ENCODE assay signal across 21 cellular contexts in genomic region chr6:134323294-134323693, GRCh38. TPM values are rescaled to one million over a fixed set of nuclear protein-coding genes. Genes with fewer than 3 reads are reported as not detected.
DNase-seq lines count a peak whose midpoint lies in the region; ATAC-seq, FAIRE-seq and TF ChIP-seq lines count a peak whose summit lies in the region.
"Had no signal": no experiment of that assay in that cellular context is flagged by ENCODE, and none has a peak within 500 bp of the region (broad histone marks: within the 10 kb centered on the region; RNA-seq: fewer than 3 reads in every experiment).

No MANE protein-coding gene starts in this region.

- TF ChIP-seq RAD21 in A549 (conservative IDR thresholded peaks at IDR 0.05 in 1 of 2, IDR thresholded peaks at IDR 0.05 in 1 of 2), result no peak
- no peak for TF ChIP-seq RAD21 in IMR-90 (IDR thresholded peaks at IDR 0.05; ENCODE audit: low read length)

- H3K4me3 ChIP-seq in A549 (no peak overlapping the region), IMR-90 (ENCODE audit: insufficient read depth, low read depth, low read length) (no peak overlapping the region), parathyroid adenoma (ENCODE audit: low read depth, low read length) (no peak overlapping the region)
- H3K4me3 ChIP-seq: BLaER1 treated with 17β-estradiol and CSF1 and Interleukin-3, amounts not matched to agents 10 nM and 100 nM had no signal

- 89% methylated on average over 1 of the region's 1 CpG for WGBS in A549 (ENCODE audit: missing lambda C conversion rate)
- no CpG with 5 or more reads among the region's 1 CpG for WGBS in IMR-90 (ENCODE audit: extremely low coverage in 2 of 2, insufficient read length in 1 of 2), 2 experiments

- H3K9ac ChIP-seq in IMR-90 (ENCODE audit: low read depth, low read length) (no peak overlapping the region), parathyroid adenoma (no peak overlapping the region)
- H3K9ac ChIP-seq: BLaER1 treated with 17β-estradiol and CSF1 and Interleukin-3, amounts not matched to agents 10 nM and 100 nM had no signal

- no peak overlapping the region for H3K4me2 ChIP-seq in A549
- H3K4me2 ChIP-seq in IMR-90 (ENCODE audit: low read depth, low read length), result no peak overlapping the region
- no peak overlapping the region for H3K4me2 ChIP-seq in parathyroid adenoma (ENCODE audit: low read length)
- H3K4me2 ChIP-seq: BLaER1 treated with 17β-estradiol and CSF1 and Interleukin-3, amounts not matched to agents 10 nM and 100 nM had no signal

- H3K4ac ChIP-seq in IMR-90 (ENCODE audit: low read depth, low read length), result no peak overlapping the region

- no peak overlapping the region for H2BK120ac ChIP-seq in IMR-90 (ENCODE audit: low read depth, low read length)

- peaks cover 8% of the 10 kb centered on the region for H3K9me3 Mint-ChIP-seq in activated T-cell treated with anti-CD3 and anti-CD28 coated beads, Interleukin-2, amount 50 U/mL, for 24 hours
- H3K9me3 Mint-ChIP-seq: CD4-positive, alpha-beta T cell had no signal

- dilution Hi-C loops in IMR-90 (cut with HindIII; ENCODE audit: low sequenced_read_pairs, unreplicated experiment), result no loop called here

- TF ChIP-seq EP300 in A549 (IDR thresholded peaks at IDR 0.05), result no peak

- H3K4me1 ChIP-seq in A549 (peaks cover 6% of the 10 kb centered on the region; the same call in 2 of the 3 replicates), IMR-90 (ENCODE audit: control insufficient read depth, insufficient read depth, low read length) (no peaks in the 10 kb centered on the region), parathyroid adenoma (peaks cover 26% of the 10 kb centered on the region)

- no peak overlapping the region for H4K5ac ChIP-seq in IMR-90 (ENCODE audit: low read depth, low read length)

- ATAC-seq in A549 (no peak), IMR-90 (ENCODE audit: low read depth) (no peak)
- ATAC-seq: CD8-positive, alpha-beta T cell had no signal

- CTCF ChIA-PET in A549 (lab: Yijun Ruan, JAX) (no interaction called here), IMR-90 (lab: Yijun Ruan, JAX) (no interaction called here)

- H3K9me1 ChIP-seq in IMR-90 (ENCODE audit: insufficient read depth, low read length), result no peaks in the 10 kb centered on the region

- no peak overlapping the region for H2AK5ac ChIP-seq in IMR-90 (ENCODE audit: low read depth, low read length)

- H3K79me2 ChIP-seq in parathyroid adenoma, result peaks cover 25% of the 10 kb centered on the region

- no peak for TF ChIP-seq POLR2A in A549 (IDR thresholded peaks at IDR 0.05; ENCODE audit: low read length)
- no peak for TF ChIP-seq POLR2A in IMR-90 (IDR thresholded peaks at IDR 0.05; ENCODE audit: low read depth, low read length)

- POLR2A ChIA-PET in A549 (lab: Yijun Ruan, JAX) (no interaction called here), IMR-90 (lab: Charles Lee; ENCODE audit: unreplicated experiment) (no interaction called here)

- H3K27me3 ChIP-seq in IMR-90 (ENCODE audit: control insufficient read depth, insufficient read depth, low read length) (no peaks in the 10 kb centered on the region), parathyroid adenoma (ENCODE audit: control insufficient read depth, insufficient read depth, low read length) (no peaks in the 10 kb centered on the region)
- H3K27me3 ChIP-seq: BLaER1 treated with 17β-estradiol and CSF1 and Interleukin-3, amounts not matched to agents 10 nM and 100 nM had no signal

- no peaks in the 10 kb centered on the region for H3K36me3 ChIP-seq in IMR-90 (ENCODE audit: control insufficient read depth, insufficient read depth, low read length)
- no peaks in the 10 kb centered on the region for H3K36me3 ChIP-seq in parathyroid adenoma (ENCODE audit: control insufficient read depth, insufficient read depth, low read length)

- H3K18ac ChIP-seq in IMR-90 (ENCODE audit: low read depth, low read length), result no peak overlapping the region

- DNase-seq in A549 (ENCODE audit: low read depth in 1 of 2, low spot score in 1 of 2), result no peak
- no peak for DNase-seq in IMR-90
- DNase-seq in occipital lobe (lab: John Stamatoyannopoulos, UW), result no peak
- no peak for DNase-seq in activated T-cell treated with anti-CD3 and anti-CD28 coated beads, Interleukin-2, amount 50 U/mL, for 24 hours
- DNase-seq: 8988T; AML-193; Caco-2; Calu3; CD4-positive, alpha-beta T cell; CD8-positive, alpha-beta T cell; DMS79 treated with DMSO at 0.1 percent for 48 hours; GF-D8 had no signal

- H4K20me1 ChIP-seq in IMR-90 (ENCODE audit: insufficient read depth, low read length), result no peaks in the 10 kb centered on the region
- H4K20me1 ChIP-seq: BLaER1 treated with 17β-estradiol and CSF1 and Interleukin-3, amounts not matched to agents 10 nM and 100 nM had no signal

- H3K27ac ChIP-seq in A549 (no peak overlapping the region), IMR-90 (ENCODE audit: insufficient read depth, low read length) (no peak overlapping the region), parathyroid adenoma (no peak overlapping the region)
- H3K27ac ChIP-seq: BLaER1 treated with 17β-estradiol and CSF1 and Interleukin-3, amounts not matched to agents 10 nM and 100 nM; C4-2B had no signal

- no peak overlapping the region for H3K4me3 Mint-ChIP-seq in activated T-cell treated with anti-CD3 and anti-CD28 coated beads, Interleukin-2, amount 50 U/mL, for 24 hours
- H3K4me3 Mint-ChIP-seq: B cell; CD4-positive, alpha-beta T cell; CD8-positive, alpha-beta T cell had no signal

- H4K8ac ChIP-seq in IMR-90 (ENCODE audit: low read depth in 2 of 2, low read length in 2 of 2), result no peak overlapping the region

- H3K9me3 ChIP-seq in A549, result peaks cover 4% of the 10 kb centered on the region; the same call in 1 of the 3 replicates
- peaks cover 5% of the 10 kb centered on the region for H3K9me3 ChIP-seq in IMR-90 (ENCODE audit: control insufficient read depth, insufficient read depth, low read length)
- no peaks in the 10 kb centered on the region for H3K9me3 ChIP-seq in parathyroid adenoma (ENCODE audit: control insufficient read depth, low read length)
- H3K9me3 ChIP-seq: Caco-2 had no signal

- BruUV-seq in IMR-90 (replicated peaks; lab: Mats Ljungman, UMichigan), result no TSS peak

- no peak overlapping the region for H2BK15ac ChIP-seq in IMR-90 (ENCODE audit: low read depth, low read length)

- H3K27ac Mint-ChIP-seq in activated T-cell treated with anti-CD3 and anti-CD28 coated beads, Interleukin-2, amount 50 U/mL, for 24 hours, result no peak overlapping the region
- H3K27ac Mint-ChIP-seq: B cell; CD4-positive, alpha-beta T cell; CD8-positive, alpha-beta T cell had no signal

- in situ Hi-C loops in IMR-90 (cut with MboI; ENCODE audit: low sequenced_read_pairs), result no loop called here

- H3K79me1 ChIP-seq in IMR-90 (ENCODE audit: low read depth in 1 of 2, low read length in 2 of 2), result no peaks in the 10 kb centered on the region

- H2BK20ac ChIP-seq in IMR-90 (ENCODE audit: low read depth, low read length), result no peak overlapping the region

- no peak for FAIRE-seq in A549 (lab: Jason Lieb, UNC)
- FAIRE-seq: A204.1, D721Med, G401.6, GM12891, GM19239 had no signal

- H4K91ac ChIP-seq in IMR-90 (ENCODE audit: insufficient read depth, low read depth, low read length), result no peak overlapping the region

- H2AFZ ChIP-seq in IMR-90 (replicated peaks; ENCODE audit: low read length, poor library complexity) (no peak overlapping the region), parathyroid adenoma (peak overlapping the region; percentile 69)

- H3K23ac ChIP-seq in IMR-90 (ENCODE audit: low read depth, low read length), result no peak overlapping the region

- H3K14ac ChIP-seq in IMR-90 (replicated peaks; ENCODE audit: low read depth, low read length), result no peak overlapping the region

- no peak overlapping the region for H2BK5ac ChIP-seq in IMR-90 (ENCODE audit: low read depth, low read length, poor library complexity, severe bottlenecking)

- H3K27me3 Mint-ChIP-seq in activated T-cell treated with anti-CD3 and anti-CD28 coated beads, Interleukin-2, amount 50 U/mL, for 24 hours, result peaks cover 12% of the 10 kb centered on the region

- TF ChIP-seq CTCF in A549 (IDR thresholded peaks at IDR 0.05) (no peak), IMR-90 (conservative IDR thresholded peaks at IDR 0.05; ENCODE audit: low read depth, low read length) (no peak), parathyroid adenoma (IDR thresholded peaks at IDR 0.05) (no peak)

- H3K4me1 Mint-ChIP-seq in activated T-cell treated with anti-CD3 and anti-CD28 coated beads, Interleukin-2, amount 50 U/mL, for 24 hours (ENCODE audit: low read depth), result peaks cover 7% of the 10 kb centered on the region

- H3K36me3 Mint-ChIP-seq in activated T-cell treated with anti-CD3 and anti-CD28 coated beads, Interleukin-2, amount 50 U/mL, for 24 hours (ENCODE audit: low read depth), result no peaks in the 10 kb centered on the region
- H3K36me3 Mint-ChIP-seq: CD8-positive, alpha-beta T cell had no signal

- intact Hi-C loops in IMR-90 (cut with micrococcal nuclease), result no loop called here

- H2AK9ac ChIP-seq in IMR-90 (replicated peaks; ENCODE audit: low read depth, low read length, poor library complexity), result no peak overlapping the region

- no peak overlapping the region for H3K56ac ChIP-seq in IMR-90 (ENCODE audit: extremely low read depth, insufficient read depth, low read length)

TF ChIP-seq in A549, 52 proteins besides CTCF, POLR2A, EP300 and RAD21:
- TF ChIP-seq MAFK (IDR thresholded peaks at IDR 0.05; ENCODE audit: partially characterized antibody), result peak; percentile 59
- TF ChIP-seq KDM5A (IDR thresholded peaks at IDR 0.05), result no peak
TF ChIP-seq in A549: peak in this region for 1.

TF ChIP-seq in IMR-90, 13 proteins besides CTCF, POLR2A, EP300 and RAD21:
- TF ChIP-seq MAFK (IDR thresholded peaks at IDR 0.05; ENCODE audit: low read depth, low read length), result peak; percentile 69
- TF ChIP-seq, protein P1, sequence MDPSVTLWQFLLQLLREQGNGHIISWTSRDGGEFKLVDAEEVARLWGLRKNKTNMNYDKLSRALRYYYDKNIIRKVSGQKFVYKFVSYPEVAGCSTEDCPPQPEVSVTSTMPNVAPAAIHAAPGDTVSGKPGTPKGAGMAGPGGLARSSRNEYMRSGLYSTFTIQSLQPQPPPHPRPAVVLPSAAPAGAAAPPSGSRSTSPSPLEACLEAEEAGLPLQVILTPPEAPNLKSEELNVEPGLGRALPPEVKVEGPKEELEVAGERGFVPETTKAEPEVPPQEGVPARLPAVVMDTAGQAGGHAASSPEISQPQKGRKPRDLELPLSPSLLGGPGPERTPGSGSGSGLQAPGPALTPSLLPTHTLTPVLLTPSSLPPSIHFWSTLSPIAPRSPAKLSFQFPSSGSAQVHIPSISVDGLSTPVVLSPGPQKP (IDR thresholded peaks at IDR 0.05; ENCODE audit: borderline replicate concordance, low read depth, low read length), result no peak

RNA-seq across cellular contexts. Expression of gene SGK1, which starts 5.4 kb away (rescaled TPM):
- polyA plus RNA-seq in A549 (2011; rRNA removed), result 131 and 133 TPM in 2 replicates
- 105 and 117 TPM in 2 replicates for polyA plus RNA-seq in A549 (2012; cell fraction: cytosol; rRNA removed)
- 226 and 278 TPM in 2 replicates for polyA plus RNA-seq in A549 (2012; cell fraction: nucleus; rRNA removed)
- 32.0 to 41.5 TPM (median 41.3 TPM) in 3 replicates for polyA plus RNA-seq in A549 (2017; fragmentation: RNase III; extraction: RNeasy Plus Mini Kit Qiagen cat#74134 plus additional on column Dnase treatment)
- 143 and 146 TPM in 2 replicates for polyA minus RNA-seq in A549 (2011; rRNA and poly(A)+ RNA removed)
- total RNA-seq in IMR-90 (2012; rRNA removed), result 121 and 211 TPM in 2 replicates
- polyA plus RNA-seq in IMR-90 (2012; rRNA removed), result 255 and 410 TPM in 2 replicates
- polyA plus RNA-seq in IMR-90 (2012; cell fraction: cytosol; rRNA removed), result 111 and 118 TPM in 2 replicates
- 701 and 2,036 TPM in 2 replicates for polyA plus RNA-seq in IMR-90 (2012; cell fraction: nucleus; rRNA removed; ENCODE audit: low replicate concordance)
- 75.5 TPM for total RNA-seq in occipital lobe
